Comparison of ENCODE assay signal across 8 cellular contexts in genomic region chr13:91017031-91017668, GRCh38.
DNase-seq lines count a peak whose midpoint lies in the region; ATAC-seq, FAIRE-seq and TF ChIP-seq lines count a peak whose summit lies in the region.

No MANE protein-coding gene starts in this region.

- H3K4me2 ChIP-seq in keratinocyte (ENCODE audit: control insufficient read depth, extremely low read depth, insufficient read depth, low read depth, low read length) = no peak overlapping the region

- H3K4me1 ChIP-seq in ascending aorta (no peaks in the 10 kb centered on the region), keratinocyte (ENCODE audit: control insufficient read depth, extremely low read depth, insufficient read depth, low read length) (no peaks in the 10 kb centered on the region), thoracic aorta (ENCODE audit: control insufficient read depth in 1 of 2, low read depth in 2 of 2) (no peaks in the 10 kb centered on the region)

- FAIRE-seq in keratinocyte (lab: Jason Lieb, UNC) = no peak

- peak in 2 of 3 experiments; percentile 29 to 53 for TF ChIP-seq CTCF in ascending aorta (IDR thresholded peaks at IDR 0.05)
- peak; percentile 60 to 68 (median 63) for TF ChIP-seq CTCF in keratinocyte (optimal IDR thresholded peaks at IDR 0.05 in 1 of 3, IDR thresholded peaks at IDR 0.05 in 1 of 3, conservative IDR thresholded peaks at IDR 0.05 in 1 of 3; ENCODE audit: extremely low read depth in 1 of 3, insufficient read depth in 2 of 3, low read length in 3 of 3)
- peak; percentile 42 for TF ChIP-seq CTCF in thoracic aorta (IDR thresholded peaks at IDR 0.05)

- no peaks in the 10 kb centered on the region for H3K9me1 ChIP-seq in keratinocyte (ENCODE audit: control insufficient read depth, extremely low read depth, insufficient read depth, low read length)

- no peaks in the 10 kb centered on the region for H3K36me3 ChIP-seq in ascending aorta
- H3K36me3 ChIP-seq in keratinocyte (ENCODE audit: control insufficient read depth in 2 of 2, extremely low read depth in 1 of 2, insufficient read depth in 2 of 2, low read length in 2 of 2) = no peaks in the 10 kb centered on the region
- H3K36me3 ChIP-seq in thoracic aorta = no peaks in the 10 kb centered on the region

- no peaks in the 10 kb centered on the region for H4K20me1 ChIP-seq in keratinocyte (ENCODE audit: control insufficient read depth, extremely low read depth, insufficient read depth, low read length)

- H2AFZ ChIP-seq in keratinocyte (ENCODE audit: control insufficient read depth, low read length) = no peak overlapping the region

- H3K4me3 ChIP-seq in ascending aorta (no peak overlapping the region), keratinocyte (ENCODE audit: control insufficient read depth in 2 of 3, extremely low read depth in 1 of 3, insufficient read depth in 2 of 3, low read depth in 1 of 3, low read length in 3 of 3) (no peak overlapping the region), thoracic aorta (no peak overlapping the region)

- H3K27me3 ChIP-seq in ascending aorta (no peaks in the 10 kb centered on the region), keratinocyte (ENCODE audit: control insufficient read depth, extremely low read depth, insufficient read depth, low read length) (no peaks in the 10 kb centered on the region), thoracic aorta (replicated peaks; ENCODE audit: insufficient read depth) (no peaks in the 10 kb centered on the region)

- intact Hi-C loops in ascending aorta (cut with DNase I) = no loop called here

- H3K79me2 ChIP-seq in keratinocyte (ENCODE audit: control insufficient read depth, insufficient read depth, low read length) = no peaks in the 10 kb centered on the region

- dilution Hi-C loops in keratinocyte (cut with MboI; ENCODE audit: extremely low pct_ligation_motif_present, low sequenced_read_pairs) = no loop called here

- DNase-seq in NCI-H2107 treated with DMSO at 0.1 percent for 48 hours (lab: John Stamatoyannopoulos, UW; ENCODE audit: unreplicated experiment) (peak; percentile 21), NCI-H2107 (lab: John Stamatoyannopoulos, UW) (no peak), NCI-H510A (lab: John Stamatoyannopoulos, UW) (peak; percentile 7), ascending aorta (ENCODE audit: low spot score in 2 of 2) (no peak), keratinocyte (ENCODE audit: low read depth, low spot score) (no peak), thoracic aorta (ENCODE audit: low spot score) (no peak)

- H3K9me3 ChIP-seq in ascending aorta (no peaks in the 10 kb centered on the region), keratinocyte (ENCODE audit: control insufficient read depth, low read depth, low read length) (no peaks in the 10 kb centered on the region), thoracic aorta (no peaks in the 10 kb centered on the region)

- peak; percentile 99 for ATAC-seq in GM19395 (IDR thresholded peaks at IDR 0.05; ENCODE audit: unreplicated experiment)
- peak; percentile 99 for ATAC-seq in HG03280 (IDR thresholded peaks at IDR 0.05; ENCODE audit: unreplicated experiment)
- no peak for ATAC-seq in thoracic aorta (ENCODE audit: insufficient number of reproducible peaks, low FRiP score, low read depth)

- H3K27ac ChIP-seq in ascending aorta (no peak overlapping the region), keratinocyte (ENCODE audit: control insufficient read depth, insufficient read depth, low read length) (no peak overlapping the region), thoracic aorta (no peak overlapping the region)

- no peak overlapping the region for H3K9ac ChIP-seq in keratinocyte (ENCODE audit: control insufficient read depth, extremely low read depth, insufficient read depth, low read length)

Comparison
In these comparisons a context has a peak if more than half of its experiments do, and no peak if none do; other contexts are left out.
1. DNase-seq: peak in NCI-H2107 treated with DMSO at 0.1 percent for 48 hours (single experiment) and NCI-H510A (single experiment); none in NCI-H2107 (single experiment), ascending aorta (0 of 2), keratinocyte (single experiment) and thoracic aorta (single experiment).
2. Peak in every context shown above with its lines, with median percentiles within 50 percentile points of each other: CTCF ChIP-seq.